ENCODE assay signal across 18 cellular contexts in the genomic region with DNA sequence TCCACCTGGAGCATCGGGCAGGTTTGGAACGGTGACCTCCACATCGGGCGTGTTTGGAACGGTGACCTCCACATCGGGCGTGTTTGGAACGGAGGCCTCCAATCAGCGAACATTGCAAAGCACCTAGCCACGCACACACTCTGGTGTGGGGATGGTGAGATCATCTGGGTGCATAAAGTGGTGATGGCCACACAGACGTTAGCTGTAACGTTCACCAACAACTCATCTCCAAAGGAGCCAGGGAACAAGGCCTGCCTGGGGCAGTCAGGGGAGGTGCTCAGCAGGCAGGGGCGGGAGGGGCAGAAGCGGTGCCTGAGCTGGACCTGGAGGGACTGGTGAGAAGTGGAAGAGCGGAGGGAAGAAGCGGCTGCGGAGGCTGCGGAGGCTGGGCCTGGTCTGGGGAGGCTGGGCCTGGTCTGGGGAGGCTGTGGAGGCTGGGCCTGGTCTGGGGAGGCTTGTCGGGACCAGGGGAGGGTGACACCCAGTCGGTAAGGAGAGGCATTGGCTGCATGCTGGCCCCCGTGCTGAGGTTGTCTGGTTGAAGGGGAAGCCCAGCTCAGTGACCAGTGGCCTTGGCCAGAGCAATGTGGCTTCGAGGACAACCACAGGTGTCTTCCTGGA.
DNase-seq lines count a peak whose midpoint lies in the region; ATAC-seq, FAIRE-seq and TF ChIP-seq lines count a peak whose summit lies in the region.
"Had no signal": no experiment of that assay in that cellular context is flagged by ENCODE, and none has a peak within 500 bp of the region (broad histone marks: within the 10 kb centered on the region; RNA-seq: fewer than 3 reads in every experiment).

No MANE protein-coding gene starts in this region.

- peaks cover 2% of the 10 kb centered on the region for H3K79me1 ChIP-seq in neuronal stem cell (ENCODE audit: low read depth, low read length)

- H3K27ac ChIP-seq in GM12878 (ENCODE audit: control insufficient read depth, insufficient read depth) (no peak overlapping the region), right cardiac atrium (ENCODE audit: low read length) (no peak overlapping the region), neuronal stem cell (replicated peaks; ENCODE audit: low read length) (no peak overlapping the region)
- H3K27ac ChIP-seq: Peyer's patch, SJSA1 had no signal

- no peaks in the 10 kb centered on the region for H4K20me1 ChIP-seq in GM12878 (ENCODE audit: control insufficient read depth, insufficient read depth)

- peaks cover 15% of the 10 kb centered on the region for H3K4me1 ChIP-seq in GM12878 (ENCODE audit: control insufficient read depth, insufficient read depth, low read length)
- H3K4me1 ChIP-seq in right cardiac atrium (ENCODE audit: control insufficient read depth, insufficient read depth, low read length): no peaks in the 10 kb centered on the region
- peaks cover 0 to 11% of the 10 kb centered on the region in 2 donors for H3K4me1 ChIP-seq in neuronal stem cell (ENCODE audit: control insufficient read depth in 2 of 2, insufficient read depth in 1 of 2, low read depth in 1 of 2, low read length in 2 of 2)
- H3K4me1 ChIP-seq: Peyer's patch had no signal

- SMC1A ChIA-PET in GM12878 (lab: Charles Lee; ENCODE audit: uncharacterized antibody, unreplicated experiment): interaction anchor here (1.0 to 1.8 kb wide), 4 partner anchors 14 to 54 kb away, joined by 3 to 6 read pairs (median 4); no protein-coding TSS in a partner anchor

- POLR2A ChIA-PET in GM12878 (lab: Charles Lee): interaction anchor here (1.4 to 2.9 kb wide), 2 partner anchors 11 to 12 kb away, joined by 3 to 20 read pairs; no protein-coding TSS in a partner anchor

- no peak for TF ChIP-seq EP300 in GM12878 (IDR thresholded peaks at IDR 0.05; ENCODE audit: borderline replicate concordance in 1 of 2, control insufficient read depth in 1 of 2, low read depth in 2 of 2, low read length in 2 of 2)

- H2AK5ac ChIP-seq in neuronal stem cell (ENCODE audit: low read depth, low read length): peak overlapping the region; percentile 99

- peak overlapping the region; percentile 91 for H3K18ac ChIP-seq in neuronal stem cell (ENCODE audit: low read length)

- peak overlapping the region; percentile 71 for H3K14ac ChIP-seq in neuronal stem cell (ENCODE audit: low read length)

- H4K91ac ChIP-seq in neuronal stem cell (ENCODE audit: low read depth, low read length, poor library complexity): no peak overlapping the region

- H2AFZ ChIP-seq in GM12878 (ENCODE audit: control insufficient read depth, low read depth, low read length) (no peak overlapping the region), neuronal stem cell (ENCODE audit: low read length) (no peak overlapping the region)
- H2AFZ ChIP-seq: GM23338 had no signal

- BruUV-seq in GM12878 (replicated peaks; lab: Mats Ljungman, UMichigan): no TSS peak

- H2BK5ac ChIP-seq in neuronal stem cell (ENCODE audit: low read length): peak overlapping the region; percentile 24

- intact Hi-C loops in GM12878 (cut with micrococcal nuclease; ENCODE audit: unreplicated experiment) (no loop called here), right cardiac atrium (cut with DNase I) (no loop called here)

- H3K27me3 ChIP-seq in H7 (ENCODE audit: control insufficient read depth, insufficient read depth, low read length): no peaks in the 10 kb centered on the region
- H3K27me3 ChIP-seq in GM12878 (replicated peaks in 1 of 2; ENCODE audit: control insufficient read depth in 2 of 2, insufficient read depth in 2 of 2, low read length in 1 of 2): no peaks in the 10 kb centered on the region
- H3K27me3 ChIP-seq in right cardiac atrium (ENCODE audit: control insufficient read depth, insufficient read depth): no peaks in the 10 kb centered on the region
- H3K27me3 ChIP-seq in neuronal stem cell (ENCODE audit: control insufficient read depth in 3 of 3, insufficient read depth in 3 of 3, low read depth in 1 of 3, low read length in 3 of 3): no peaks in the 10 kb centered on the region
- H3K27me3 ChIP-seq: Peyer's patch, SJSA1 had no signal

- RAD21 ChIA-PET in GM12878 (lab: Charles Lee; ENCODE audit: unreplicated experiment): interaction anchor here (1.1 to 1.5 kb wide), 4 partner anchors 13 to 156 kb away, joined by 3 read pairs; no protein-coding TSS in a partner anchor

- peak overlapping the region; percentile 98 for H2BK12ac ChIP-seq in neuronal stem cell (ENCODE audit: low read length)

- peak overlapping the region; percentile 65 for H4K8ac ChIP-seq in neuronal stem cell (ENCODE audit: low read depth, low read length)

- in situ Hi-C loops in GM12878 (cut with MboI): no loop called here

- DNase-seq in H7 (peak; percentile 27), GM12878 (ENCODE audit: low read depth, low spot score) (no peak), right cardiac atrium (no peak), neuronal stem cell (ENCODE audit: low spot score) (no peak), medulla oblongata (ENCODE audit: extremely low spot score) (no peak)
- DNase-seq in activated CD4-positive, alpha-beta T cell treated with anti-CD3 and anti-CD28 coated beads for 48 hours: no peak
- DNase-seq: CD4-positive, CD25-positive, alpha-beta regulatory T cell; EL; GF-D8; Karpas-422; MV-4-11; NCI-H2171; NCI-H524 treated with DMSO at 0.1 percent for 48 hours; Peyer's patch had no signal

- no peak for ATAC-seq in GM12878
- peak; percentile 8 to 34 for ATAC-seq in right cardiac atrium
- no peak for ATAC-seq in HG02970 (IDR thresholded peaks at IDR 0.05; ENCODE audit: low FRiP score, unreplicated experiment)
- ATAC-seq: HCT116 had no signal

- H3K23ac ChIP-seq in neuronal stem cell (ENCODE audit: low read depth, low read length, poor library complexity): peak overlapping the region; percentile 55

- no peak for TF ChIP-seq POLR2A in GM12878 (IDR thresholded peaks at IDR 0.05; ENCODE audit: low read depth, low read length)

- 64% methylated on average over 22 of the region's 22 CpGs for WGBS in GM12878 (ENCODE audit: insufficient coverage, insufficient replicate concordance, low lambda C conversion rate, missing lambda C conversion rate)
- WGBS in right cardiac atrium: 75% methylated on average over 22 of the region's 22 CpGs
- WGBS in neuronal stem cell (ENCODE audit: extremely low coverage in 2 of 2, insufficient read length in 2 of 2, insufficient replicate concordance in 1 of 2), 2 donors: no CpG with 5 or more reads among the region's 22 CpGs

- no peak for FAIRE-seq in GM12878 (lab: Jason Lieb, UNC)

- H3K4ac ChIP-seq in neuronal stem cell (ENCODE audit: low read length): no peak overlapping the region

- TF ChIP-seq CTCF in GM12878 (IDR thresholded peaks at IDR 0.05 in 2 of 3, conservative IDR thresholded peaks at IDR 0.05 in 1 of 3; ENCODE audit: control insufficient read depth in 2 of 3, extremely low read depth in 1 of 3, insufficient read depth in 1 of 3, low read depth in 3 of 3, low read length in 3 of 3): no peak

- H3K9me3 ChIP-seq in GM12878 (replicated peaks; ENCODE audit: control insufficient read depth, insufficient read depth, low read length): peaks cover 5% of the 10 kb centered on the region; the same call in 1 of the 3 replicates
- H3K9me3 ChIP-seq in right cardiac atrium (ENCODE audit: control insufficient read depth, low read length): no peaks in the 10 kb centered on the region
- H3K9me3 ChIP-seq in neuronal stem cell (replicated peaks in 1 of 2; ENCODE audit: control insufficient read depth in 2 of 2, insufficient read depth in 1 of 2, low read depth in 1 of 2, low read length in 2 of 2): peaks cover 2 to 8% of the 10 kb centered on the region in 2 donors
- H3K9me3 ChIP-seq: Peyer's patch had no signal

- CTCF ChIA-PET in GM12878 (lab: Yijun Ruan, JAX): interaction anchor here (0.9 to 3.8 kb wide), 5 partner anchors 8 to 54 kb away, joined by 3 to 37 read pairs (median 4); no protein-coding TSS in a partner anchor

- TF ChIP-seq RAD21 in GM12878 (IDR thresholded peaks at IDR 0.05; ENCODE audit: insufficient read depth, low read depth, low read length): no peak

- H3K4me2 ChIP-seq in GM12878 (ENCODE audit: control insufficient read depth, insufficient read depth) (no peak overlapping the region), neuronal stem cell (ENCODE audit: insufficient read depth, low read length, poor library complexity, severe bottlenecking) (no peak overlapping the region)
- H3K4me2 ChIP-seq: GM23338 had no signal

- H3K36me3 ChIP-seq in H7 (replicated peaks; ENCODE audit: control insufficient read depth, insufficient read depth, low read length) (no peaks in the 10 kb centered on the region), GM12878 (ENCODE audit: control insufficient read depth in 2 of 2, insufficient read depth in 2 of 2, low read length in 1 of 2) (no peaks in the 10 kb centered on the region), neuronal stem cell (replicated peaks in 1 of 2; ENCODE audit: control insufficient read depth in 2 of 2, insufficient read depth in 2 of 2, low read length in 2 of 2) (peaks cover 0 to 2% of the 10 kb centered on the region in 2 donors)
- H3K36me3 ChIP-seq: Peyer's patch, SJSA1 had no signal

- H3K79me2 ChIP-seq in GM12878 (ENCODE audit: control insufficient read depth, insufficient read depth, low read length): no peaks in the 10 kb centered on the region

- H3K4me3 ChIP-seq in H7 (ENCODE audit: insufficient read depth, low read depth, low read length): no peak overlapping the region
- no peak overlapping the region for H3K4me3 ChIP-seq in GM12878
- H3K4me3 ChIP-seq in right cardiac atrium (ENCODE audit: low read length): no peak overlapping the region
- H3K4me3 ChIP-seq in neuronal stem cell (ENCODE audit: low read length in 2 of 2): peak overlapping the region in 1 of 2 donors; percentile 59
- H3K4me3 ChIP-seq: GM23338, Peyer's patch, SJSA1 had no signal

- H3K9ac ChIP-seq in GM12878 (ENCODE audit: control insufficient read depth, insufficient read depth, low read length) (no peak overlapping the region), neuronal stem cell (ENCODE audit: low read depth, low read length, poor library complexity) (peak overlapping the region; percentile 44)

- H2BK15ac ChIP-seq in neuronal stem cell (ENCODE audit: low read length): peak overlapping the region; percentile 92

- no peak overlapping the region for H2BK120ac ChIP-seq in neuronal stem cell (ENCODE audit: low read depth, low read length)

Comparison
In these comparisons a context has a peak if more than half of its experiments do, and no peak if none do; other contexts are left out.
1. ATAC-seq: peak in right cardiac atrium (2 of 2); none in GM12878 (single experiment) and HG02970 (single experiment).